Comparison of ENCODE assay signal across 11 cellular contexts in genomic region chr4:25253072-25253447, GRCh38. TPM values are rescaled to one million over a fixed set of nuclear protein-coding genes. Genes with fewer than 3 reads are reported as not detected.
DNase-seq lines count a peak whose midpoint lies in the region; ATAC-seq, FAIRE-seq and TF ChIP-seq lines count a peak whose summit lies in the region.
"Had no signal": no experiment of that assay in that cellular context is flagged by ENCODE, and none has a peak within 500 bp of the region (broad histone marks: within the 10 kb centered on the region; RNA-seq: fewer than 3 reads in every experiment).

No MANE protein-coding gene starts in this region.

- POLR2A ChIA-PET in T-cell (lab: Charles Lee), result interaction anchor here in 1 of 2 donors (0.6 kb wide), 2 partner anchors 28 to 55 kb away, joined by 6 read pairs; no protein-coding TSS in a partner anchor

- WGBS in H9 (ENCODE audit: extremely low coverage, insufficient read length, low lambda C conversion rate), result no CpG with 5 or more reads among the region's 2 CpGs

- H4K8ac ChIP-seq in H9 (replicated peaks; ENCODE audit: insufficient read length, low read depth, low read length), result no peak overlapping the region

- peak overlapping the region; percentile 58 for H3K27ac Mint-ChIP-seq in stimulated activated naive CD8-positive, alpha-beta T cell treated with anti-CD3 and anti-CD28 coated beads, Interleukin-15, Interleukin-2, amounts not matched to agents 100 ng/mL and 50 ng/mL, for 24 hours
- H3K27ac Mint-ChIP-seq in T-cell, result peak overlapping the region; percentile 27 to 39
- no peak overlapping the region for H3K27ac Mint-ChIP-seq in H9

- no peak overlapping the region for H2BK120ac ChIP-seq in H9 (ENCODE audit: low read depth, low read length, poor library complexity, severe bottlenecking)

- H4K91ac ChIP-seq in H9 (ENCODE audit: insufficient read length, low read depth, low read length), result no peak overlapping the region

- no peaks in the 10 kb centered on the region for H4K20me1 ChIP-seq in H9 (ENCODE audit: control insufficient read depth, insufficient read depth, insufficient read length)

- H2BK15ac ChIP-seq in H9 (ENCODE audit: low read depth, low read length), result no peak overlapping the region

- no peak overlapping the region for H3K4me3 Mint-ChIP-seq in stimulated activated naive CD8-positive, alpha-beta T cell treated with anti-CD3 and anti-CD28 coated beads, Interleukin-15, Interleukin-2, amounts not matched to agents 100 ng/mL and 50 ng/mL, for 24 hours
- H3K4me3 Mint-ChIP-seq in T-cell, result no peak overlapping the region
- no peak overlapping the region for H3K4me3 Mint-ChIP-seq in H9

- ATAC-seq in stimulated activated naive CD8-positive, alpha-beta T cell treated with anti-CD3 and anti-CD28 coated beads, Interleukin-15, Interleukin-2, amounts not matched to agents 100 U/mL and 50 U/mL, for 24 hours, result no peak
- ATAC-seq in T-cell (replicated peaks in 1 of 4), result no peak
- ATAC-seq in upper lobe of right lung, result peak; percentile 62

- H3K27me3 Mint-ChIP-seq in stimulated activated naive CD8-positive, alpha-beta T cell treated with anti-CD3 and anti-CD28 coated beads, Interleukin-15, Interleukin-2, amounts not matched to agents 100 ng/mL and 50 ng/mL, for 24 hours, result no peaks in the 10 kb centered on the region
- H3K27me3 Mint-ChIP-seq in T-cell (no peaks in the 10 kb centered on the region), H9 (ENCODE audit: low read depth) (no peaks in the 10 kb centered on the region)

- H3K36me3 Mint-ChIP-seq in stimulated activated naive CD8-positive, alpha-beta T cell treated with anti-CD3 and anti-CD28 coated beads, Interleukin-15, Interleukin-2, amounts not matched to agents 100 ng/mL and 50 ng/mL, for 24 hours (ENCODE audit: low read depth), result peaks cover 35% of the 10 kb centered on the region
- H3K36me3 Mint-ChIP-seq in T-cell (peaks cover 30% of the 10 kb centered on the region), H9 (ENCODE audit: insufficient read depth in 1 of 3, low read depth in 3 of 3) (peaks cover 4 to 26% (median 24%) of the 10 kb centered on the region in 3 experiments)

- H3K4me1 Mint-ChIP-seq in stimulated activated naive CD8-positive, alpha-beta T cell treated with anti-CD3 and anti-CD28 coated beads, Interleukin-15, Interleukin-2, amounts not matched to agents 100 ng/mL and 50 ng/mL, for 24 hours (ENCODE audit: low read depth), result peaks cover 37% of the 10 kb centered on the region
- peaks cover 28 to 39% (median 37%) of the 10 kb centered on the region in 3 donors for H3K4me1 Mint-ChIP-seq in T-cell
- H3K4me1 Mint-ChIP-seq in H9, result peaks cover 2 to 4% of the 10 kb centered on the region in 2 experiments; a peak in 2 of 4 replicates

- CTCF ChIA-PET in T-cell (lab: Charles Lee), result interaction anchor here (0.6 to 1.4 kb wide), 4 partner anchors 17 to 96 kb away, joined by 3 to 6 read pairs (median 4); partner anchors contain the start of genes PI4K2B (in 1 of the 2) and ZCCHC4 (in 1 of the 2)

- H3K9ac ChIP-seq in kidney (ENCODE audit: low read length in 2 of 2) (no peak overlapping the region), H9 (ENCODE audit: extremely low read depth, insufficient read length, low read length) (no peak overlapping the region)

- H2BK20ac ChIP-seq in H9 (ENCODE audit: low read depth, low read length, poor library complexity, severe bottlenecking), result no peak overlapping the region

- no peak overlapping the region for H3K23ac ChIP-seq in H9 (ENCODE audit: insufficient read length, low read depth, low read length)

- no peak for TF ChIP-seq CTCF in kidney (IDR thresholded peaks at IDR 0.05; ENCODE audit: borderline replicate concordance, extremely low read depth, insufficient read depth)
- TF ChIP-seq CTCF in upper lobe of right lung (IDR thresholded peaks at IDR 0.05), result no peak
- TF ChIP-seq CTCF in H9 (conservative IDR thresholded peaks at IDR 0.05), result no peak

- H3K27me3 ChIP-seq in upper lobe of right lung (no peaks in the 10 kb centered on the region), H9 (ENCODE audit: insufficient read depth, low read length) (no peaks in the 10 kb centered on the region)

- no peak overlapping the region for H3K4ac ChIP-seq in H9 (ENCODE audit: low read depth, low read length)

- H4K5ac ChIP-seq in H9 (ENCODE audit: insufficient read length, low read depth, low read length), result no peak overlapping the region

- intact Hi-C loops in kidney (cut with DNase I), result no loop called here
- intact Hi-C loops in upper lobe of right lung (cut with DNase I), result no loop called here

- H2BK5ac ChIP-seq in H9 (ENCODE audit: insufficient read length, low read length), result no peak overlapping the region

- H2AK5ac ChIP-seq in H9 (ENCODE audit: insufficient read length, low read length), result no peak overlapping the region

- H2BK12ac ChIP-seq in H9 (ENCODE audit: insufficient read length, low read depth, low read length), result no peak overlapping the region

- no peak overlapping the region for H2AFZ ChIP-seq in H9 (ENCODE audit: low read length)

- no peaks in the 10 kb centered on the region for H3K9me3 Mint-ChIP-seq in stimulated activated naive CD8-positive, alpha-beta T cell treated with anti-CD3 and anti-CD28 coated beads, Interleukin-15, Interleukin-2, amounts not matched to agents 100 ng/mL and 50 ng/mL, for 24 hours
- H3K9me3 Mint-ChIP-seq in T-cell, result peaks cover 0 to 4% (median 2%) of the 10 kb centered on the region in 3 donors
- peaks cover 5 to 13% of the 10 kb centered on the region in 2 experiments; a peak in 3 of 5 replicates for H3K9me3 Mint-ChIP-seq in H9

- H3K4me2 ChIP-seq in H9 (ENCODE audit: insufficient read depth, insufficient read length, low read length), result no peak overlapping the region

- H3K4me1 ChIP-seq in kidney (ENCODE audit: control insufficient read depth in 1 of 2, insufficient read depth in 1 of 2, low read depth in 1 of 2, low read length in 2 of 2), result no peaks in the 10 kb centered on the region
- peaks cover 18% of the 10 kb centered on the region for H3K4me1 ChIP-seq in upper lobe of right lung
- no peaks in the 10 kb centered on the region for H3K4me1 ChIP-seq in H9 (ENCODE audit: insufficient read depth, low read length)

- H3K9me3 ChIP-seq in kidney (ENCODE audit: control insufficient read depth in 1 of 2, low read length in 2 of 2) (no peaks in the 10 kb centered on the region), upper lobe of right lung (no peaks in the 10 kb centered on the region), H9 (ENCODE audit: control insufficient read depth, low read depth, low read length) (no peaks in the 10 kb centered on the region)

- no peak overlapping the region for H3K56ac ChIP-seq in H9 (ENCODE audit: insufficient read length, low read depth, low read length)

- H3K36me3 ChIP-seq in kidney (ENCODE audit: control insufficient read depth in 1 of 2, insufficient read depth in 2 of 2, low read length in 2 of 2), result peaks cover 7 to 11% of the 10 kb centered on the region in 2 donors
- peaks cover 31% of the 10 kb centered on the region for H3K36me3 ChIP-seq in upper lobe of right lung

- DNase-seq in stimulated activated naive CD8-positive, alpha-beta T cell treated with anti-CD3 and anti-CD28 coated beads, Interleukin-15, Interleukin-2, amounts not matched to agents 100 U/mL and 50 U/mL, for 24 hours, result no peak
- no peak for DNase-seq in T-cell
- DNase-seq in kidney, result no peak
- no peak for DNase-seq in upper lobe of right lung
- DNase-seq in activated effector memory CD4-positive, alpha-beta T cell treated with Interleukin-2 at 50 U/mL for 16 hours, result no peak
- no peak for DNase-seq in DMS114 treated with DMSO at 0.1 percent for 48 hours (lab: John Stamatoyannopoulos, UW; ENCODE audit: unreplicated experiment)
- no peak for DNase-seq in H9
- DNase-seq: NCI-H1417 treated with DMSO at 0.1 percent for 48 hours had no signal

- H3T11ph ChIP-seq in H9 (ENCODE audit: low read length), result no peak overlapping the region

- H3K79me1 ChIP-seq in H9 (ENCODE audit: insufficient read depth, low read depth, low read length, poor library complexity, severe bottlenecking), result no peaks in the 10 kb centered on the region

- H3K4me3 ChIP-seq in kidney (ENCODE audit: low read length in 2 of 2), result no peak overlapping the region
- H3K4me3 ChIP-seq in upper lobe of right lung, result no peak overlapping the region
- H3K4me3 ChIP-seq: coronary artery had no signal

- H3K23me2 ChIP-seq in H9 (ENCODE audit: insufficient read length, low read depth, low read length, poor library complexity, severe bottlenecking), result no peaks in the 10 kb centered on the region

- peak; percentile 6 for FAIRE-seq in kidney (lab: Jason Lieb, UNC)
- FAIRE-seq: HTR-8/SVneo had no signal

- no peak overlapping the region for H3K14ac ChIP-seq in H9 (ENCODE audit: insufficient read depth, low read length)

- H3K27ac ChIP-seq in kidney (ENCODE audit: low read depth in 2 of 2, low read length in 2 of 2) (no peak overlapping the region), upper lobe of right lung (peak overlapping the region; percentile 1), H9 (ENCODE audit: insufficient read length, low read depth, low read length) (no peak overlapping the region)
- H3K27ac ChIP-seq: coronary artery had no signal

- H3K18ac ChIP-seq in H9 (ENCODE audit: insufficient read length, low read depth, low read length), result no peak overlapping the region

- H3K79me2 ChIP-seq in H9 (ENCODE audit: insufficient read depth, low read length), result no peaks in the 10 kb centered on the region; the same call in 1 of the 2 replicates

RNA-seq across cellular contexts. Expression of gene PI4K2B, which starts 19.2 kb away (rescaled TPM):
- total RNA-seq in T-cell (10 to 100 TPM; 11.6 to 16.6 (median 14.6) TPM), kidney (11.8 TPM), upper lobe of right lung (21.8 TPM), H9 (2021) (10.3 and 10.5 TPM in 2 replicates)
- polyA plus RNA-seq in kidney (ENCODE audit: insufficient read depth, low read depth, low replicate concordance), result 7.1 TPM

RNA-seq across cellular contexts. Expression of gene ZCCHC4, which starts 59.5 kb away (rescaled TPM):
- 10 to 100 TPM; 10.6 to 12.9 (median 12.0) TPM for total RNA-seq in T-cell
- total RNA-seq in kidney, result 8.4 TPM
- 4.3 TPM for polyA plus RNA-seq in kidney (ENCODE audit: insufficient read depth, low read depth, low replicate concordance)
- total RNA-seq in upper lobe of right lung, result 10.2 TPM
- total RNA-seq in H9 (2021), result 6.4 and 6.8 TPM in 2 replicates

Comparison
In these comparisons a context has a peak if more than half of its experiments do, and no peak if none do; other contexts are left out.
1. H3K27ac Mint-ChIP-seq: peak in stimulated activated naive CD8-positive, alpha-beta T cell treated with anti-CD3 and anti-CD28 coated beads, Interleukin-15, Interleukin-2, amounts not matched to agents 100 ng/mL and 50 ng/mL, for 24 hours (single experiment) and T-cell (2 of 2); none in H9 (0 of 3).